Comparison of ENCODE assay signal across 10 cellular contexts in genomic region chr10:18179901-18180300, GRCh38. TPM values are rescaled to one million over a fixed set of nuclear protein-coding genes. Genes with fewer than 3 reads are reported as not detected.
DNase-seq lines count a peak whose midpoint lies in the region; ATAC-seq and TF ChIP-seq lines count a peak whose summit lies in the region.
"Had no signal": no experiment of that assay in that cellular context is flagged by ENCODE, and none has a peak within 500 bp of the region (broad histone marks: within the 10 kb centered on the region; RNA-seq: fewer than 3 reads in every experiment).

No MANE protein-coding gene starts in this region.

- H3K36me3 ChIP-seq in esophagus squamous epithelium (no peaks in the 10 kb centered on the region), vagina (no peaks in the 10 kb centered on the region)

- H3K27me3 ChIP-seq in esophagus squamous epithelium (no peaks in the 10 kb centered on the region), vagina (no peaks in the 10 kb centered on the region)
- H3K27me3 ChIP-seq in CD4-positive, alpha-beta T cell (ENCODE audit: control insufficient read depth, insufficient read depth, low read length), result no peaks in the 10 kb centered on the region

- H3K9me3 ChIP-seq in esophagus squamous epithelium (no peaks in the 10 kb centered on the region), vagina (no peaks in the 10 kb centered on the region)
- no peaks in the 10 kb centered on the region for H3K9me3 ChIP-seq in CD4-positive, alpha-beta T cell (ENCODE audit: control insufficient read depth, low read length)

- no peaks in the 10 kb centered on the region for H3K36me3 Mint-ChIP-seq in mesothelial cell of epicardium
- H3K36me3 Mint-ChIP-seq in CD4-positive, alpha-beta T cell (ENCODE audit: low read depth), result no peaks in the 10 kb centered on the region

- H3K27ac ChIP-seq in esophagus squamous epithelium, result peak overlapping the region in 3 of 4 donors; percentile 71 to 77 (median 75)
- peak overlapping the region; percentile 50 for H3K27ac ChIP-seq in vagina
- no peak overlapping the region for H3K27ac ChIP-seq in CD4-positive, alpha-beta T cell (ENCODE audit: low read depth, low read length)

- no peak for ATAC-seq in CD4-positive, alpha-beta T cell (ENCODE audit: poor library complexity)

- H3K27me3 Mint-ChIP-seq in mesothelial cell of epicardium (ENCODE audit: low read depth), result peaks cover 7% of the 10 kb centered on the region
- H3K27me3 Mint-ChIP-seq in CD4-positive, alpha-beta T cell, result no peaks in the 10 kb centered on the region

- H3K27ac Mint-ChIP-seq in mesothelial cell of epicardium, result peak overlapping the region; percentile 17
- no peak overlapping the region for H3K27ac Mint-ChIP-seq in CD4-positive, alpha-beta T cell

- DNase-seq in DMS53 (lab: John Stamatoyannopoulos, UW) (peak; percentile 23), DMS53 treated with DMSO at 0.1 percent for 48 hours (lab: John Stamatoyannopoulos, UW; ENCODE audit: unreplicated experiment) (no peak), esophagus squamous epithelium (lab: John Stamatoyannopoulos, UW) (no peak), mesothelial cell of epicardium (ENCODE audit: low spot score in 2 of 2, unreplicated experiment in 2 of 2) (no peak), vagina (ENCODE audit: extremely low spot score in 2 of 2) (no peak), NCI-H774 (lab: John Stamatoyannopoulos, UW) (no peak), NCI-H1694 (lab: John Stamatoyannopoulos, UW) (no peak)
- DNase-seq in CD4-positive, alpha-beta T cell, result no peak
- DNase-seq: activated T-cell treated with anti-CD3 and anti-CD28 coated beads, Interleukin-2, amount 50 U/mL, for 48 hours had no signal

- CTCF ChIA-PET in CD4-positive, alpha-beta T cell (lab: Charles Lee), result no interaction called here

- no peak overlapping the region for H3K4me3 Mint-ChIP-seq in mesothelial cell of epicardium
- no peak overlapping the region for H3K4me3 Mint-ChIP-seq in CD4-positive, alpha-beta T cell

- peaks cover 20% of the 10 kb centered on the region for H3K4me1 Mint-ChIP-seq in mesothelial cell of epicardium
- no peaks in the 10 kb centered on the region for H3K4me1 Mint-ChIP-seq in CD4-positive, alpha-beta T cell (ENCODE audit: low read depth)

- no peaks in the 10 kb centered on the region for H3K9me3 Mint-ChIP-seq in mesothelial cell of epicardium
- H3K9me3 Mint-ChIP-seq in CD4-positive, alpha-beta T cell, result no peaks in the 10 kb centered on the region

- intact Hi-C loops in esophagus squamous epithelium (cut with DNase I), result no loop called here
- intact Hi-C loops in vagina (cut with DNase I), result no loop called here
- intact Hi-C loops in CD4-positive, alpha-beta T cell (cut with DNase I, micrococcal nuclease), result no loop called here

- H3K4me1 ChIP-seq in esophagus squamous epithelium (peaks cover 0 to 15% (median 0%) of the 10 kb centered on the region in 3 donors), vagina (peaks cover 17% of the 10 kb centered on the region)

- H3K4me3 ChIP-seq in esophagus squamous epithelium (peak overlapping the region in 1 of 4 donors; percentile 8), vagina (no peak overlapping the region)

- TF ChIP-seq POLR2A in esophagus squamous epithelium (IDR thresholded peaks at IDR 0.05), result no peak
- no peak for TF ChIP-seq POLR2A in vagina (IDR thresholded peaks at IDR 0.05)

- POLR2A ChIA-PET in CD4-positive, alpha-beta T cell (lab: Charles Lee), result no interaction called here

- WGBS in esophagus squamous epithelium, 2 donors, result 22 to 24% methylated on average over 6 of the region's 6 CpGs

- TF ChIP-seq CTCF in esophagus squamous epithelium (IDR thresholded peaks at IDR 0.05), result no peak
- no peak for TF ChIP-seq CTCF in mesothelial cell of epicardium (IDR thresholded peaks at IDR 0.05; ENCODE audit: unreplicated experiment)
- no peak for TF ChIP-seq CTCF in vagina (IDR thresholded peaks at IDR 0.05)
- TF ChIP-seq CTCF in CD4-positive, alpha-beta T cell (IDR thresholded peaks at IDR 0.05), result no peak

RNA-seq across cellular contexts. Expression of gene CACNB2, which starts 39.7 kb away (rescaled TPM):
- 10 to 100 TPM in 1 of 4 donors, 1 to 10 TPM in 2, under 1 TPM in 1; 0.91 to 37.0 (median 5.7) TPM for total RNA-seq in esophagus squamous epithelium
- total RNA-seq in mesothelial cell of epicardium, result 10.0 to 13.1 TPM (median 13.0 TPM) in 3 replicates
- total RNA-seq in vagina, result 12.8 TPM
- under 1 TPM in 1 of 2 experiments, not detected in 1; 0.34 TPM for total RNA-seq in CD4-positive, alpha-beta T cell
- total RNA-seq: mononuclear cell had no signal
